1 cellular context compared by ENCODE assay signal in the genomic region with DNA sequence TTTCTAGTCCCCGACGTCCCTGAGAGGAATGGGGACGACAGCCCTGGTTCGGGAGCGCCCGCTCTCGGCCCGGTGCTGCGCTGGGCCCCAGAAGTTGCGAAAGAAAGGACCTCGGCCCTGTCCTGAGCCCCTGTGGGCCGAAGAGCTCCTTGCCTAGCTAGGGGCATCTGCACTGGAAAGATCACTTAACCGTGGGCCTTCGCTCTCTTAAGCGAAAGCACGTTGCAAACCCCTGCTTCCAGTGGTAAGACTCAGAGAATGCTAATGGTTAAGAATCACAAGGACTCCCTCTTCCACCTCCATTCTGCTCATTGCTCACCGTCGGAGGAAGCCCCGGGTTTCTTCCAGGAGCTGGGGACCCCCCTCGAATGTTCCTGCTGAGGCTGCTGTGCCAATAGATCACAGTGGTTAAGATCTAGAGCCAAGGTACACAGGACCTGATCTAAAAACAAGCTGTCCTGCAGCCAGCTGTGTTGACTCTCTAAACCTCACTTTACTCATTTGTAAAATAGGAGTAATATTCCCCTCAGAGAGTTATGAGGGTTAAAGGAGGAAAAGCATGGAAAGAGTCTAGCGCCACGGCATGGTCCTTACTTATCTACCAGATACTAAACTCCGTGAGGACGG.
TF ChIP-seq lines count a peak whose summit lies in the region.

No MANE protein-coding gene starts in this region.

TF ChIP-seq in HepG2, 621 proteins besides CTCF, POLR2A, EP300 and RAD21 (continues in another document):
- TF ChIP-seq ZNF747 (CRISPR knock-in tag; IDR thresholded peaks at IDR 0.05; ENCODE audit: borderline replicate concordance) (0 out of 2 replicates have a peak, but pooled peaks have one; percentile 26), TCF7L2 (IDR thresholded peaks at IDR 0.05; ENCODE audit: low read depth, low read length) (no peak), ZNF713 (CRISPR knock-in tag; IDR thresholded peaks at IDR 0.05) (no peak), XRCC5 (optimal IDR thresholded peaks at IDR 0.05; ENCODE audit: low read length) (peak; percentile 65), GABPA (IDR thresholded peaks at IDR 0.05; ENCODE audit: low read depth, low read length) (no peak), GABPA (CRISPR knock-in tag; IDR thresholded peaks at IDR 0.05; ENCODE audit: low read depth) (0 out of 2 replicates have a peak, but pooled peaks have one; percentile 12), CEBPG (CRISPR knock-in tag; IDR thresholded peaks at IDR 0.05) (peak; percentile 31; the same call in 1 of the 2 replicates), CCDC6 (CRISPR knock-in tag; IDR thresholded peaks at IDR 0.05) (peak; percentile 47; the same call in 1 of the 2 replicates), ZBED4 (CRISPR knock-in tag; IDR thresholded peaks at IDR 0.05; ENCODE audit: borderline replicate concordance) (no peak), TBX2 (CRISPR knock-in tag; IDR thresholded peaks at IDR 0.05; ENCODE audit: borderline replicate concordance) (peak; percentile 13; the same call in 1 of the 2 replicates), TCF7 (IDR thresholded peaks at IDR 0.05; ENCODE audit: low read depth) (no peak), SAP130 (CRISPR knock-in tag; IDR thresholded peaks at IDR 0.05; ENCODE audit: low read depth) (no peak), ZKSCAN5 (CRISPR knock-in tag; IDR thresholded peaks at IDR 0.05) (no peak), POGK (CRISPR knock-in tag; conservative IDR thresholded peaks at IDR 0.05) (0 out of 2 replicates have a peak, but pooled peaks have one; percentile 12), HIVEP1 (CRISPR knock-in tag; IDR thresholded peaks at IDR 0.05) (no peak), IKZF4 (CRISPR knock-in tag; IDR thresholded peaks at IDR 0.05; ENCODE audit: borderline replicate concordance, low read depth, not compliant biosample characterization) (peak; percentile 18), PRDM4 (CRISPR knock-in tag; IDR thresholded peaks at IDR 0.05; ENCODE audit: borderline replicate concordance) (no peak), KDM5A (IDR thresholded peaks at IDR 0.05; ENCODE audit: borderline replicate concordance, low read length) (peak; percentile 82), ZNF335 (CRISPR knock-in tag; IDR thresholded peaks at IDR 0.05) (no peak), HNF4A (CRISPR knock-in tag; IDR thresholded peaks at IDR 0.05) (0 out of 2 replicates have a peak, but pooled peaks have one; percentile 39), CEBPB (IDR thresholded peaks at IDR 0.05; ENCODE audit: borderline replicate concordance, low read depth, low read length) (peak; percentile 69; the same call in 1 of the 2 replicates), ZNF225 (CRISPR knock-in tag; IDR thresholded peaks at IDR 0.05) (0 out of 2 replicates have a peak, but pooled peaks have one; percentile 40), ZNF709 (CRISPR knock-in tag; IDR thresholded peaks at IDR 0.05) (no peak), FOXA3 (CRISPR knock-in tag; IDR thresholded peaks at IDR 0.05) (no peak), HOXD1 (CRISPR knock-in tag; IDR thresholded peaks at IDR 0.05) (no peak), ZNF234 (CRISPR knock-in tag; conservative IDR thresholded peaks at IDR 0.05) (0 out of 2 replicates have a peak, but pooled peaks have one; percentile 9), ZNF724P (CRISPR knock-in tag; IDR thresholded peaks at IDR 0.05; ENCODE audit: borderline replicate concordance) (no peak), ZSCAN21 (CRISPR knock-in tag; IDR thresholded peaks at IDR 0.05; ENCODE audit: borderline replicate concordance) (no peak), TP53 (CRISPR knock-in tag; conservative IDR thresholded peaks at IDR 0.05) (no peak), ZFP1 (CRISPR knock-in tag; IDR thresholded peaks at IDR 0.05) (no peak), ATF5 (CRISPR knock-in tag; IDR thresholded peaks at IDR 0.05; ENCODE audit: low read depth) (peak; percentile 70; the same call in 1 of the 2 replicates), ZNF772 (CRISPR knock-in tag; IDR thresholded peaks at IDR 0.05) (0 out of 2 replicates have a peak, but pooled peaks have one; percentile 18), ZBTB1 (CRISPR knock-in tag; IDR thresholded peaks at IDR 0.05; ENCODE audit: borderline replicate concordance) (no peak), ZNF33B (CRISPR knock-in tag; IDR thresholded peaks at IDR 0.05) (0 out of 2 replicates have a peak, but pooled peaks have one; percentile 10), KLF6 (CRISPR knock-in tag; IDR thresholded peaks at IDR 0.05) (0 out of 2 replicates have a peak, but pooled peaks have one; percentile 4), ZNF777 (CRISPR knock-in tag; IDR thresholded peaks at IDR 0.05) (peak; percentile 6; the same call in 1 of the 2 replicates), ZNF552 (CRISPR knock-in tag; IDR thresholded peaks at IDR 0.05; ENCODE audit: borderline replicate concordance) (no peak), ZNF570 (CRISPR knock-in tag; IDR thresholded peaks at IDR 0.05; ENCODE audit: borderline replicate concordance) (no peak), ASH2L (IDR thresholded peaks at IDR 0.05; ENCODE audit: insufficient read length, low read depth, low read length) (peak; percentile 87), ZNF562 (CRISPR knock-in tag; IDR thresholded peaks at IDR 0.05; ENCODE audit: borderline replicate concordance) (no peak), UBTF (CRISPR knock-in tag; IDR thresholded peaks at IDR 0.05) (peak; percentile 13; the same call in 1 of the 2 replicates), PHF8 (CRISPR knock-in tag; IDR thresholded peaks at IDR 0.05) (0 out of 2 replicates have a peak, but pooled peaks have one; percentile 2), ZNF790 (CRISPR knock-in tag; IDR thresholded peaks at IDR 0.05; ENCODE audit: borderline replicate concordance) (no peak), MYC (CRISPR knock-in tag; IDR thresholded peaks at IDR 0.05; ENCODE audit: borderline replicate concordance) (peak; percentile 9; the same call in 1 of the 2 replicates), SP1 (IDR thresholded peaks at IDR 0.05) (no peak), SP1 (CRISPR knock-in tag; IDR thresholded peaks at IDR 0.05) (no peak), MAZ (IDR thresholded peaks at IDR 0.05; ENCODE audit: borderline replicate concordance, low read depth, low read length) (no peak), MAZ (CRISPR knock-in tag; IDR thresholded peaks at IDR 0.05; ENCODE audit: low read depth) (peak; percentile 57; the same call in 1 of the 2 replicates), ARID3A (IDR thresholded peaks at IDR 0.05; ENCODE audit: low read depth, low read length) (no peak), EEA1 (CRISPR knock-in tag; IDR thresholded peaks at IDR 0.05; ENCODE audit: borderline replicate concordance) (peak; percentile 81; the same call in 1 of the 2 replicates), KDM5B (CRISPR knock-in tag; IDR thresholded peaks at IDR 0.05; ENCODE audit: borderline replicate concordance) (no peak), ZNF547 (CRISPR knock-in tag; IDR thresholded peaks at IDR 0.05) (no peak)
- TF ChIP-seq, protein P1, sequence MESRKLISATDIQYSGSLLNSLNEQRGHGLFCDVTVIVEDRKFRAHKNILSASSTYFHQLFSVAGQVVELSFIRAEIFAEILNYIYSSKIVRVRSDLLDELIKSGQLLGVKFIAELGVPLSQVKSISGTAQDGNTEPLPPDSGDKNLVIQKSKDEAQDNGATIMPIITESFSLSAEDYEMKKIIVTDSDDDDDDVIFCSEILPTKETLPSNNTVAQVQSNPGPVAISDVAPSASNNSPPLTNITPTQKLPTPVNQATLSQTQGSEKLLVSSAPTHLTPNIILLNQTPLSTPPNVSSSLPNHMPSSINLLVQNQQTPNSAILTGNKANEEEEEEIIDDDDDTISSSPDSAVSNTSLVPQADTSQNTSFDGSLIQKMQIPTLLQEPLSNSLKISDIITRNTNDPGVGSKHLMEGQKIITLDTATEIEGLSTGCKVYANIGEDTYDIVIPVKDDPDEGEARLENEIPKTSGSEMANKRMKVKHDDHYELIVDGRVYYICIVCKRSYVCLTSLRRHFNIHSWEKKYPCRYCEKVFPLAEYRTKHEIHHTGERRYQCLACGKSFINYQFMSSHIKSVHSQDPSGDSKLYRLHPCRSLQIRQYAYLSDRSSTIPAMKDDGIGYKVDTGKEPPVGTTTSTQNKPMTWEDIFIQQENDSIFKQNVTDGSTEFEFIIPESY (CRISPR knock-in tag; IDR thresholded peaks at IDR 0.05): no peak
